Comparison of ENCODE assay signal across 1 cellular context in the genomic region with DNA sequence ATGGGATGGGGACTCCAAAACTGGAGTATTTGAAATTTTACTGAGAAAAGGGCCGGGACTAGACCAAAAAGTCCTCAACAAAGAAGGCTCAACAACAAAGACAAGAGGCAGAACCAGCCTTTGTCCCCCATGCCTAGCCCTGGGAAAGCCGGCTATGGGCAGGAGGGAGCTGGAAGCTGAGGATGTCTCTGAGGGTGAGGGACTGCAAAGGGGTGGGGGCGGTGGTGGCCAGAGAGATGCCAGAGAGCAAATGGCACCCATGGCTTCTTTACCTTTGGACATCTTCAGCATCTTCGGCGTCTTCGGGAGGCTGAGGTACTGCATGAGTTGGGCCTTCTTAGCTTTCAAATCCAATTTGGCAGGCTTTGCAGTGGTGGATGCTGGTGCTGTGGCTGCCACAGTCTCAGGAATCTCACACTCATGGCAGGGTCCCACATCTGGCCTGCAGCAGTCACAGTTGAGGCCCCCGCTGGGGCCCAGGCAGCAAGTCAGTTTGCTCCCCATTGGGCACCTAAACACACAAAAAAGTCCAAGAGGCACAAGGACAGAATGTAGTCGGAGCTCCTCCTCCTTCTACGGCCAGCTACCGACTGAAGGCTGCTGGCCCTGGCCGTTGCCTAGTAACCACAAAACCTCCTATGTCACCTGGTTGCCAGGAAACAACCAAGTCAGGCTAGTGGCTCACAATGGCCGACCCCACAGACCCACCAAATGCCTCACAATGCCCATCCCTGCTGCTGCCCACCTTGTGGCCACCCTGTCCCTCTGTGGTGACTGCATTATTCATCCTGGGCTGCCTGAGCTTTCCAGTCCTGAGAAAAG.
A peak's percentile ranks its signal among the peaks of the same experiment; 100 is the strongest.
TF ChIP-seq lines count a peak whose summit lies in the region.

C22orf42 (minus strand) TSS at position 592 of the 822 bp plus-strand sequence; CDS start at position 504, 88 bp downstream.

TF ChIP-seq in K562, 482 proteins besides CTCF, POLR2A, EP300 and RAD21 (continued from another document):
- TF ChIP-seq RFX1 (IDR thresholded peaks at IDR 0.05): peak; percentile 46
- TF ChIP-seq, protein P1, sequence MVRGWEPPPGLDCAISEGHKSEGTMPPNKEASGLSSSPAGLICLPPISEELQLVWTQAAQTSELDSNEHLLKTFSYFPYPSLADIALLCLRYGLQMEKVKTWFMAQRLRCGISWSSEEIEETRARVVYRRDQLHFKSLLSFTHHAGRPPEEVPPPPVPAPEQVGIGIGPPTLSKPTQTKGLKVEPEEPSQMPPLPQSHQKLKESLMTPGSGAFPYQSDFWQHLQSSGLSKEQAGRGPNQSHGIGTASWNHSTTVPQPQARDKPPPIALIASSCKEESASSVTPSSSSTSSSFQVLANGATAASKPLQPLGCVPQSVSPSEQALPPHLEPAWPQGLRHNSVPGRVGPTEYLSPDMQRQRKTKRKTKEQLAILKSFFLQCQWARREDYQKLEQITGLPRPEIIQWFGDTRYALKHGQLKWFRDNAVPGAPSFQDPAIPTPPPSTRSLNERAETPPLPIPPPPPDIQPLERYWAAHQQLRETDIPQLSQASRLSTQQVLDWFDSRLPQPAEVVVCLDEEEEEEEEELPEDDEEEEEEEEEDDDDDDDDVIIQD (CRISPR knock-in tag; IDR thresholded peaks at IDR 0.05): no peak
